28 cellular contexts compared by ENCODE assay signal in the genomic region with DNA sequence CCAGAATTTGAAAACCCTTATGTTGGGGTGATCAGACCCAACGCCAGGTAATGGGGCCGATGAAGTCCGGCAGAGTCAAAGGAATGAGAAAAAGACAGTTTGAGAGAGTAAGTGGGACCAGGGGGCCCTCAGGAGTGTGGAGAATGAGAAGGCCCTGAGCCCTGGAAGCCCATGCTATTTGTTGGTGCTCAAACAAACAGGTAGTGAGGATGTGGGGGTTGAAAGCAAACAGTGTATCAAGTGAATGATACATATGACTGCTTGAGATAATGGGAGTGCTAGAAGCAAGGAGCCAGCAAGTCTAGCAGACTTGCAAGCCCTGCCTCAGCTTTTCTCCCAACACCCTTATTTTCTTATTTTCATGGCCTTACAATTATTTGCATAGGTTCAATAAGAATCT. TPM values are rescaled to one million over a fixed set of nuclear protein-coding genes. Genes with fewer than 3 reads are reported as not detected.
DNase-seq lines count a peak whose midpoint lies in the region; TF ChIP-seq lines count a peak whose summit lies in the region.
"Had no signal": no experiment of that assay in that cellular context is flagged by ENCODE, and none has a peak within 500 bp of the region (broad histone marks: within the 10 kb centered on the region; RNA-seq: fewer than 3 reads in every experiment).

No MANE protein-coding gene starts in this region.

- no peak overlapping the region for H3K27ac ChIP-seq in testis
- H3K27ac ChIP-seq: BLaER1 had no signal

- DNase-seq in NCI-H526 (lab: John Stamatoyannopoulos, UW) (peak; percentile 10 to 20), NCI-H526 treated with DMSO at 0.1 percent for 48 hours (lab: John Stamatoyannopoulos, UW) (no peak), NCI-H69 (lab: John Stamatoyannopoulos, UW) (peak; percentile 16), testis (peak; percentile 68), UCSD-AML1 (lab: John Stamatoyannopoulos, UW; ENCODE audit: unreplicated experiment) (no peak), HCEC 1CT (no peak)
- DNase-seq: 8988T; ACHN; BE2C; C1 segment of cervical spinal cord; CD4-positive, alpha-beta memory T cell; CD4-positive, CD25-positive, alpha-beta regulatory T cell; CD8-positive, alpha-beta memory T cell; COR-L47; DMS 273 treated with DMSO at 0.1 percent for 48 hours; DMS153; DMS53; DMS79; DND-41; EL; GDM1 had no signal

- TF ChIP-seq POLR2A in testis (IDR thresholded peaks at IDR 0.05), result no peak

- no peak for TF ChIP-seq CTCF in testis (IDR thresholded peaks at IDR 0.05)

- H3K27me3 ChIP-seq in testis, result no peaks in the 10 kb centered on the region
- H3K27me3 ChIP-seq: BE2C, BLaER1 had no signal

- H3K36me3 ChIP-seq in testis (ENCODE audit: low read depth, missing control alignments), result no peaks in the 10 kb centered on the region
- H3K36me3 ChIP-seq: BE2C, BLaER1 had no signal

- H3K9me3 ChIP-seq in testis, result no peaks in the 10 kb centered on the region
- H3K9me3 ChIP-seq: BE2C had no signal

- 71 to 78% methylated on average over 3 of the region's 3 CpGs for WGBS in testis, 2 donors

- intact Hi-C loops in testis (cut with DNase I; ENCODE audit: low total_unique reads), result no loop called here

- no peak overlapping the region for H3K4me3 ChIP-seq in testis
- H3K4me3 ChIP-seq: BLaER1, GM12878 had no signal

- H3K4me1 ChIP-seq in testis, result peaks cover 11% of the 10 kb centered on the region
- H3K4me1 ChIP-seq: BE2C, BLaER1 had no signal

RNA-seq across cellular contexts. Expression of gene SEPTIN14, which starts 11.2 kb away (rescaled TPM):
- 10 to 100 TPM; 58.3 to 81.4 TPM for total RNA-seq in testis
- 30.6 TPM for polyA plus RNA-seq in testis (ENCODE audit: insufficient read depth, low read depth, low replicate concordance)
- total RNA-seq: A673; CD4-positive, alpha-beta memory T cell; CD4-positive, CD25-positive, alpha-beta regulatory T cell; CD8-positive, alpha-beta memory T cell; Daoy; G401; GM12878 had no signal
- polyA plus RNA-seq: AG04450; CD14-positive monocyte; CD4-positive, alpha-beta memory T cell; CD4-positive, CD25-positive, alpha-beta regulatory T cell; CD8-positive, alpha-beta memory T cell had no signal

RNA-seq across cellular contexts. Expression of gene ZNF713, which starts 13.5 kb away (rescaled TPM):
- total RNA-seq in testis, result 10 to 100 TPM; 19.0 to 21.7 TPM
- polyA plus RNA-seq in testis (ENCODE audit: insufficient read depth, low read depth, low replicate concordance), result 10.1 TPM

Comparison
In these comparisons a context has a peak if more than half of its experiments do, and no peak if none do; other contexts are left out.
1. DNase-seq: peak in NCI-H526 (2 of 2), NCI-H69 (single experiment) and testis (single experiment); none in NCI-H526 treated with DMSO at 0.1 percent for 48 hours (single experiment), UCSD-AML1 (single experiment) and HCEC 1CT (single experiment).